In the genomic region with DNA sequence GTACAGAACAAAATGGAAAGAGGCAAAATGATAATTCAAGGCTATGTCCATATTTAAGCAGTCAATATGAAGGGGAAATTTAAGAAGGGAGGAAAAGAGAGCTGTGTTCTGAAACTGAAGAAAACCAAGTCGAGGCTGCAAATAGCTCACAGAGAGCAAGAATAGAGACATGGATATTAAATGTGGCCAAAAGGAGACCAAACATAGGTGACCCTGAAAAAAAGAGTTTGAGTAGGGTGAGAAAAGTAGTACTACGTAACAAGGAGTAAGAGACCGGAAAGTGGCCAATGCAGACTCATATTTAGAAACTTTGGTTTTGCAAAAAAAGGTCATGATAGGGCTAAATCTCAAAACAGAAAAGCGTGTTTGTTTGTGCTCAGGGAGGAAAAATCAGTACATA, we compare ENCODE assay signal across 26 cellular contexts.
"Had no signal": no experiment of that assay in that cellular context is flagged by ENCODE, and none has a peak within 500 bp of the region (broad histone marks: within the 10 kb centered on the region; RNA-seq: fewer than 3 reads in every experiment).

No MANE protein-coding gene starts in this region.

- H3K9me3 Mint-ChIP-seq: nephron progenitor cell; neural crest cell; stimulated activated naive B cell treated with anti-CD40 and anti-IgM and Interleukin-4, amounts not matched to agents 10 μg/mL and 1 μg/mL and 100 μg/mL, for 72 hours; stimulated activated naive CD8-positive, alpha-beta T cell treated with anti-CD3 and anti-CD28 coated beads, Interleukin-15, Interleukin-2, amounts not matched to agents 100 ng/mL and 50 ng/mL, for 24 hours had no signal

- H3K36me3 Mint-ChIP-seq: stimulated activated effector memory CD8-positive, alpha-beta T cell treated with anti-CD3 and anti-CD28 coated beads, Interleukin-12 subunit alpha, Interleukin-12 subunit beta, amount 100 ng/mL, for 72 hours; stimulated activated naive B cell treated with anti-CD40 and anti-IgM and Interleukin-4, amounts not matched to agents 10 μg/mL and 1 μg/mL and 100 μg/mL, for 72 hours had no signal

- FAIRE-seq: pancreas, small intestine had no signal

- H3K36me3 ChIP-seq: neutrophil, pancreas, right lobe of liver, sigmoid colon, stomach, thoracic aorta, thyroid gland, tibial nerve, upper lobe of left lung, vagina had no signal

- ATAC-seq: natural killer cell treated with Interleukin-12 subunit alpha and Interleukin-12 subunit beta and Interleukin-15 and Interleukin-18, amount 100 ng/mL, for 72 hours; pancreas; psoas muscle; right cardiac atrium; right lobe of liver; stimulated activated effector memory CD8-positive, alpha-beta T cell treated with anti-CD3 and anti-CD28 coated beads, Interleukin-12 subunit alpha, Interleukin-12 subunit beta, amount 100 ng/mL, for 72 hours; stimulated activated naive B cell treated with anti-CD40 and anti-IgM and Interleukin-4, amounts not matched to agents 10 μg/mL and 1 μg/mL and 100 μg/mL, for 72 hours had no signal

- H3K9me3 ChIP-seq: neutrophil, pancreas, psoas muscle, right lobe of liver, sigmoid colon, stomach, thoracic aorta, thyroid gland, tibial nerve, upper lobe of left lung, vagina had no signal

- H3K4me3 ChIP-seq: pancreas, psoas muscle, right lobe of liver, sigmoid colon, stomach, thoracic aorta, thyroid gland, tibial nerve, upper lobe of left lung, vagina had no signal

- H3K27ac ChIP-seq: neutrophil, pancreas, psoas muscle, right lobe of liver, sigmoid colon, stomach, thoracic aorta, thyroid gland, tibial nerve, upper lobe of left lung, vagina had no signal

- H3K27ac Mint-ChIP-seq: natural killer cell treated with Interleukin-12 subunit alpha and Interleukin-12 subunit beta and Interleukin-15 and Interleukin-18, amount 100 ng/mL, for 72 hours; nephron progenitor cell; stimulated activated effector memory CD8-positive, alpha-beta T cell treated with anti-CD3 and anti-CD28 coated beads, Interleukin-12 subunit alpha, Interleukin-12 subunit beta, amount 100 ng/mL, for 72 hours; stimulated activated naive B cell treated with anti-CD40 and anti-IgM and Interleukin-4, amounts not matched to agents 10 μg/mL and 1 μg/mL and 100 μg/mL, for 72 hours; stimulated activated naive CD8-positive, alpha-beta T cell treated with anti-CD3 and anti-CD28 coated beads, Interleukin-15, Interleukin-2, amounts not matched to agents 100 ng/mL and 50 ng/mL, for 24 hours had no signal

- DNase-seq: nephron progenitor cell; nucleus accumbens; pancreas; psoas muscle; right cardiac atrium; right lobe of liver; sigmoid colon; small intestine; stimulated activated CD4-positive, alpha-beta T cell treated with anti-CD3 and anti-CD28 coated beads, Interleukin-15, amount 100 ng/mL, for 24 hours; stimulated activated CD4-positive, alpha-beta T cell treated with anti-CD3 and anti-CD28 coated beads, Interleukin-2, amount 100 ng/mL, for 24 hours; stimulated activated CD4-positive, alpha-beta T cell treated with anti-CD3 and anti-CD28 coated beads, Interleukin-2, amount 100 ng/mL, for 48 hours; stimulated activated CD4-positive, alpha-beta T cell treated with anti-CD3 and anti-CD28 coated beads, Interleukin-4, amount 100 ng/mL, for 24 hours; stimulated activated naive B cell treated with anti-CD40 and anti-IgM and Interleukin-4, amounts not matched to agents 10 μg/mL and 1 μg/mL and 100 μg/mL, for 72 hours; stimulated activated naive CD4-positive, alpha-beta T cell treated with Interleukin-2 at 50 U/mL for 16 hours; stomach; thyroid gland; trophoblast cell; upper lobe of left lung had no signal

- H3K27me3 ChIP-seq: neutrophil, right lobe of liver, sigmoid colon, stomach, thyroid gland, tibial nerve, upper lobe of left lung, vagina had no signal

- H3K4me1 Mint-ChIP-seq: nephron progenitor cell; neural crest cell; stimulated activated effector memory CD8-positive, alpha-beta T cell treated with anti-CD3 and anti-CD28 coated beads, Interleukin-12 subunit alpha, Interleukin-12 subunit beta, amount 100 ng/mL, for 72 hours; stimulated activated naive B cell treated with anti-CD40 and anti-IgM and Interleukin-4, amounts not matched to agents 10 μg/mL and 1 μg/mL and 100 μg/mL, for 72 hours had no signal

- H3K4me1 ChIP-seq: pancreas, psoas muscle, right lobe of liver, sigmoid colon, thyroid gland, upper lobe of left lung, vagina had no signal

- H3K4me3 Mint-ChIP-seq: natural killer cell treated with Interleukin-12 subunit alpha and Interleukin-12 subunit beta and Interleukin-15 and Interleukin-18, amount 100 ng/mL, for 72 hours; nephron progenitor cell; neural crest cell; stimulated activated effector memory CD8-positive, alpha-beta T cell treated with anti-CD3 and anti-CD28 coated beads, Interleukin-12 subunit alpha, Interleukin-12 subunit beta, amount 100 ng/mL, for 72 hours; stimulated activated naive B cell treated with anti-CD40 and anti-IgM and Interleukin-4, amounts not matched to agents 10 μg/mL and 1 μg/mL and 100 μg/mL, for 72 hours; stimulated activated naive CD8-positive, alpha-beta T cell treated with anti-CD3 and anti-CD28 coated beads, Interleukin-15, Interleukin-2, amounts not matched to agents 100 ng/mL and 50 ng/mL, for 24 hours had no signal

- H3K27me3 Mint-ChIP-seq: natural killer cell treated with Interleukin-12 subunit alpha and Interleukin-12 subunit beta and Interleukin-15 and Interleukin-18, amount 100 ng/mL, for 72 hours; stimulated activated naive B cell treated with anti-CD40 and anti-IgM and Interleukin-4, amounts not matched to agents 10 μg/mL and 1 μg/mL and 100 μg/mL, for 72 hours; stimulated activated naive CD8-positive, alpha-beta T cell treated with anti-CD3 and anti-CD28 coated beads, Interleukin-15, Interleukin-2, amounts not matched to agents 100 ng/mL and 50 ng/mL, for 24 hours had no signal
